ENCODE assay signal across 22 cellular contexts in the genomic region with DNA sequence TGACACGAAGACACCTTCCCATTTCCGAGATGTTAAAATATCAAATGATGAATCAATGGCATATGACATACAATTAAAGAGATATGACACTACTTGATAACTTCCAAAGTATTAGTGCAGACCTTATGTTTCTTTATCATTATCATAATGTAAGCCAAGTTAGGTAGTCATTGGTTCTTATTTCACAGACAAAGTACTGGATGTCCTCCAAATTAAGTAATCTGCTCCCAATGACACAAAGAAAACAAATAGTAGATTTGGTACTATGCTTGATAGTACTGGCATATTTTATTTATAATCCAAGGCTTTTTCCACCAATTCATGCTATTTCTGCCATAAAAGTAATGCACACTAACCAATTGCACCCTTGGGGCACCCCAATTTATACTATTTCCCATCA.
"Had no signal": no experiment of that assay in that cellular context is flagged by ENCODE, and none has a peak within 500 bp of the region (broad histone marks: within the 10 kb centered on the region; RNA-seq: fewer than 3 reads in every experiment).

No MANE protein-coding gene starts in this region.

- H3K9me3 ChIP-seq: esophagus muscularis mucosa, gastroesophageal sphincter, heart left ventricle, left lung, lower lobe of right lung, mucosa of descending colon had no signal

- ATAC-seq: foreskin keratinocyte, gastroesophageal sphincter, heart left ventricle, left colon, left lung, left ventricle myocardium superior, lower lobe of right lung, mucosa of descending colon had no signal

- H3K4me3 Mint-ChIP-seq: immature natural killer cell, mesothelial cell of epicardium had no signal

- DNase-seq: dermis blood vessel endothelial cell; dorsolateral prefrontal cortex; effector CD4-positive, alpha-beta T cell; effector memory CD4-positive, alpha-beta T cell; foreskin keratinocyte; heart left ventricle; hypothalamus; immature natural killer cell; islet precursor cell; kidney; kidney glomerular epithelial cell; left colon; left lung; left ventricle myocardium superior; lower lobe of right lung; mesenchymal stem cell; mucosa of descending colon had no signal

- H3K36me3 Mint-ChIP-seq: immature natural killer cell, mesothelial cell of epicardium had no signal

- H3K27ac ChIP-seq: coronary artery, dorsolateral prefrontal cortex, esophagus muscularis mucosa, foreskin keratinocyte, gastroesophageal sphincter, heart left ventricle, hepatocyte, left lung, lower lobe of right lung had no signal

- H3K4me2 ChIP-seq: hepatocyte had no signal

- H3K27ac Mint-ChIP-seq: immature natural killer cell, mesothelial cell of epicardium had no signal

- H3K27me3 ChIP-seq: dorsolateral prefrontal cortex, esophagus muscularis mucosa, foreskin keratinocyte, gastroesophageal sphincter, heart left ventricle, hepatocyte, left lung had no signal

- H2AFZ ChIP-seq: hepatocyte had no signal

- H3K4me3 ChIP-seq: coronary artery, dorsolateral prefrontal cortex, esophagus muscularis mucosa, gastroesophageal sphincter, heart left ventricle, hepatocyte, left lung, lower lobe of right lung, mucosa of descending colon had no signal

- H3K4me1 Mint-ChIP-seq: immature natural killer cell had no signal

- H3K4me1 ChIP-seq: esophagus muscularis mucosa, foreskin keratinocyte, gastroesophageal sphincter, left lung, lower lobe of right lung had no signal

- H3K79me2 ChIP-seq: hepatocyte had no signal

- H3K36me3 ChIP-seq: esophagus muscularis mucosa, gastroesophageal sphincter, heart left ventricle, left lung, lower lobe of right lung had no signal

- H3K9me3 Mint-ChIP-seq: immature natural killer cell, mesothelial cell of epicardium had no signal
